1 cellular context compared by ENCODE assay signal in the genomic region with DNA sequence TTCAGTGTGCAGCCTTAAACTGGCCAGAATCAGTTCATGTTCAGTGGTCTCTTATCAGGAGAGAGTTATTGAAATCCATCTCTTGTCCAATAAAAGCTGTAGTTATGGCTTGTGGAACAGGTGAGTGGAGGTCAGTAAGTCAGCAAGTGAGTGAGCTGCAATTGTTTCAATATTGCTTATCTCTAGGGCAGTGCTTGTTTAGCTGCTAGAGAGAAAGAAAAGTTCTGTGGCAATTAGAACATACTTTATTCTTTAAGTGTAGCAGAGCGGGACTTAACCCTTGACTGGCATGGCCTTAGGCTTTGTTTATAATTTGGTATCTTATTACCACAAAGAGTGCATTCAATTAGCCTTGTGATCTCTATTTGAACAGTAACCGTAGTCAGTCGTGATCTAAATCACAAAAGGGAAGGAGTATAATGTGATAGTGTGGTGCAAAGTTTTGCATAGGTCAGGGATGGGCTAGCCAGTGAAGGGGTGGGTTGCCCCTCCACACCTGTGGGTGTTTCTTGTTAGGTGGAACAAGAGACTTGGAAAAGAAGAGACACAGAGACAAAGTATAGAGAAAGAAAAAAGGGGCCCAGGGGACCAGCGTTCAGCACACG.
TF ChIP-seq lines count a peak whose summit lies in the region.

No MANE protein-coding gene starts in this region.

TF ChIP-seq in H1, 55 proteins besides CTCF, POLR2A, EP300 and RAD21:
- no peak for TF ChIP-seq GABPA (IDR thresholded peaks at IDR 0.05; ENCODE audit: borderline replicate concordance, insufficient read depth, low read length)
- TF ChIP-seq TAF7 (optimal IDR thresholded peaks at IDR 0.05; ENCODE audit: borderline replicate concordance, low read depth, low read length): no peak
- no peak for TF ChIP-seq CEBPB (IDR thresholded peaks at IDR 0.05; ENCODE audit: low read depth, low read length)
- TF ChIP-seq SP1 (IDR thresholded peaks at IDR 0.05; ENCODE audit: low read depth, low read length): no peak
- TF ChIP-seq SUZ12 (IDR thresholded peaks at IDR 0.05; ENCODE audit: low read length): no peak
- TF ChIP-seq, protein P1, sequence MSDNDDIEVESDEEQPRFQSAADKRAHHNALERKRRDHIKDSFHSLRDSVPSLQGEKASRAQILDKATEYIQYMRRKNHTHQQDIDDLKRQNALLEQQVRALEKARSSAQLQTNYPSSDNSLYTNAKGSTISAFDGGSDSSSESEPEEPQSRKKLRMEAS (IDR thresholded peaks at IDR 0.05): no peak
- TF ChIP-seq TCF12 (IDR thresholded peaks at IDR 0.05; ENCODE audit: low read depth, low read length): no peak
- no peak for TF ChIP-seq CHD1 (IDR thresholded peaks at IDR 0.05; ENCODE audit: low read depth, low read length)
- TF ChIP-seq POU5F1 (IDR thresholded peaks at IDR 0.05; ENCODE audit: low read depth, low read length): no peak
- no peak for TF ChIP-seq NRF1 (IDR thresholded peaks at IDR 0.05; ENCODE audit: low read depth, low read length)
- no peak for TF ChIP-seq SRF (IDR thresholded peaks at IDR 0.05; ENCODE audit: low read depth, low read length)
- no peak for TF ChIP-seq JUN (IDR thresholded peaks at IDR 0.05; ENCODE audit: low read depth, low read length)
- TF ChIP-seq RBBP5 (IDR thresholded peaks at IDR 0.05; ENCODE audit: borderline replicate concordance, low read depth, low read length): no peak
- TF ChIP-seq BRCA1 (IDR thresholded peaks at IDR 0.05; ENCODE audit: low read depth, low read length): no peak
- no peak for TF ChIP-seq RFX5 (IDR thresholded peaks at IDR 0.05; ENCODE audit: borderline replicate concordance, low read depth, low read length)
- TF ChIP-seq PHF8 (conservative IDR thresholded peaks at IDR 0.05; ENCODE audit: low read depth, low read length): no peak
